18 cellular contexts compared by ENCODE assay signal in the genomic region with DNA sequence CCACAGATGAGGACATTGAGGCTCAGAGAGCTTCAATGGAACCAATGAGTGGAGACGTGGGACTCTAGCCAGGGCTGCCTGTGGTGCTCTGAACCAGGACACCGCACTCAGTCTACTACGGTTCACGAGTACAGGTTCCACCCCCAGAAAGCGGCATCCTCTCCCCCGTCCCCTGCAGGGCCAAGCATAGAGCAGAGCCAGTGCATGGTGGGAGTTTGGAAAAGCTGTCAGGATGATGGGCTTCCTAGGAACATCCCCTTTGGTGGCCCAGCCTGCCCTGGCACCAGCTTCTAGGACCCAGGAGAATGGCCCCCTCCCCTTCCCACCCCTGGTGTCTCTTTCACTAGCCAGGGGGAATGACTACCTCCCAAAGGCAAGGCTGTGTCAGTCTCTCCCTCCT. TPM values are rescaled to one million over a fixed set of nuclear protein-coding genes. Genes with fewer than 3 reads are reported as not detected.
DNase-seq lines count a peak whose midpoint lies in the region; TF ChIP-seq lines count a peak whose summit lies in the region.
"Had no signal": no experiment of that assay in that cellular context is flagged by ENCODE, and none has a peak within 500 bp of the region (broad histone marks: within the 10 kb centered on the region; RNA-seq: fewer than 3 reads in every experiment).

No MANE protein-coding gene starts in this region.

- peak overlapping the region; percentile 23 to 67 (median 28) for H3K27ac ChIP-seq in esophagus squamous epithelium
- H3K27ac ChIP-seq in thyroid gland = peak overlapping the region; percentile 78 to 91 (median 90)
- H3K27ac ChIP-seq: left ventricle myocardium inferior, SK-N-MC, suprapubic skin had no signal

- intact Hi-C loops in esophagus squamous epithelium (cut with DNase I) = no loop called here
- intact Hi-C loops in thyroid gland (cut with DNase I) = loop anchor here (10.0 kb wide), 1 partner anchor 187 kb away; a partner anchor contains a TSS

- peaks cover 13% of the 10 kb centered on the region for H3K27me3 Mint-ChIP-seq in nephron progenitor cell (ENCODE audit: low read depth, poor library complexity)
- H3K27me3 Mint-ChIP-seq: activated B cell treated with CpG ODN at 0.5 μM for 24 hours; activated CD8-positive, alpha-beta T cell treated with anti-CD3 and anti-CD28 coated beads for 36 hours; activated naive CD4-positive, alpha-beta T cell treated with anti-CD3 and anti-CD28 coated beads, Interleukin-2, amount 50 U/mL, for 24 hours had no signal

- no peak for TF ChIP-seq CTCF in esophagus squamous epithelium (IDR thresholded peaks at IDR 0.05)
- no peak for TF ChIP-seq CTCF in thyroid gland (IDR thresholded peaks at IDR 0.05)
- TF ChIP-seq CTCF in nephron progenitor cell (IDR thresholded peaks at IDR 0.05) = no peak

- H3K27me3 ChIP-seq in NT2/D1 (ENCODE audit: insufficient read depth, insufficient read length) = peaks cover 9% of the 10 kb centered on the region
- no peaks in the 10 kb centered on the region for H3K27me3 ChIP-seq in esophagus squamous epithelium
- H3K27me3 ChIP-seq in thyroid gland = no peaks in the 10 kb centered on the region
- H3K27me3 ChIP-seq: suprapubic skin had no signal

- no peaks in the 10 kb centered on the region for H3K4me1 Mint-ChIP-seq in nephron progenitor cell

- no peak overlapping the region for H3K4me3 ChIP-seq in NT2/D1 (ENCODE audit: insufficient read length, low read depth)
- no peak overlapping the region for H3K4me3 ChIP-seq in esophagus squamous epithelium
- H3K4me3 ChIP-seq in thyroid gland (replicated peaks in 1 of 3) = no peak overlapping the region
- H3K4me3 ChIP-seq: left ventricle myocardium inferior, SK-N-MC, suprapubic skin had no signal

- H3K9ac ChIP-seq in NT2/D1 (ENCODE audit: insufficient read length, low read depth) = peak overlapping the region; percentile 17

- H3K27ac Mint-ChIP-seq in nephron progenitor cell = no peak overlapping the region
- H3K27ac Mint-ChIP-seq: activated B cell treated with CpG ODN at 0.5 μM for 24 hours; activated CD8-positive, alpha-beta T cell treated with anti-CD3 and anti-CD28 coated beads for 36 hours had no signal

- peaks cover 30% of the 10 kb centered on the region for H3K36me3 ChIP-seq in NT2/D1 (ENCODE audit: insufficient read depth, insufficient read length, low read length)
- peaks cover 9 to 29% (median 11%) of the 10 kb centered on the region in 3 donors for H3K36me3 ChIP-seq in esophagus squamous epithelium
- peaks cover 0 to 1% of the 10 kb centered on the region in 2 donors for H3K36me3 ChIP-seq in thyroid gland

- no peak overlapping the region for H3K4me3 Mint-ChIP-seq in nephron progenitor cell
- H3K4me3 Mint-ChIP-seq: activated B cell treated with CpG ODN at 0.5 μM for 24 hours; activated CD8-positive, alpha-beta T cell treated with anti-CD3 and anti-CD28 coated beads for 36 hours; activated naive CD4-positive, alpha-beta T cell treated with anti-CD3 and anti-CD28 coated beads, Interleukin-2, amount 50 U/mL, for 24 hours; activated T-cell treated with anti-CD3 and anti-CD28 coated beads, Interleukin-2, amount 50 U/mL, for 4 hours had no signal

- H3K36me3 Mint-ChIP-seq in nephron progenitor cell (ENCODE audit: low read depth) = peaks cover under 1% of the 10 kb centered on the region
- H3K36me3 Mint-ChIP-seq: activated naive CD4-positive, alpha-beta T cell treated with anti-CD3 and anti-CD28 coated beads, Interleukin-2, amount 50 U/mL, for 24 hours had no signal

- DNase-seq in NT2/D1 (ENCODE audit: low read depth, low spot score) (no peak), esophagus squamous epithelium (lab: John Stamatoyannopoulos, UW) (no peak), thyroid gland (peak; percentile 36 to 37), NCI-H2196 (lab: John Stamatoyannopoulos, UW; ENCODE audit: unreplicated experiment) (no peak), nephron progenitor cell (no peak)
- DNase-seq: activated B cell treated with CpG ODN at 0.5 μM for 24 hours; activated CD8-positive, alpha-beta T cell treated with anti-CD3 and anti-CD28 coated beads for 36 hours; activated T-cell treated with anti-CD3 and anti-CD28 coated beads, Interleukin-2, amount 50 U/mL, for 4 hours; COR-L47; effector memory CD4-positive, alpha-beta T cell; left ventricle myocardium inferior; NCI-H146 had no signal

- WGBS in esophagus squamous epithelium, 2 donors = 89 to 98% methylated on average over 4 to 5 of the region's 6 CpGs
- WGBS in thyroid gland, 2 donors = 75 to 79% methylated on average over 6 of the region's 6 CpGs

- TF ChIP-seq POLR2A in esophagus squamous epithelium (IDR thresholded peaks at IDR 0.05) (no peak), thyroid gland (IDR thresholded peaks at IDR 0.05) (no peak)

- H3K4me1 ChIP-seq in NT2/D1 (ENCODE audit: insufficient read depth, insufficient read length) (peaks cover 10% of the 10 kb centered on the region), esophagus squamous epithelium (peaks cover 4 to 51% (median 16%) of the 10 kb centered on the region in 3 donors), thyroid gland (peaks cover 64 to 77% of the 10 kb centered on the region in 2 donors)

- H3K9me3 Mint-ChIP-seq in nephron progenitor cell = no peaks in the 10 kb centered on the region
- H3K9me3 Mint-ChIP-seq: activated B cell treated with CpG ODN at 0.5 μM for 24 hours; activated CD8-positive, alpha-beta T cell treated with anti-CD3 and anti-CD28 coated beads for 36 hours; activated naive CD4-positive, alpha-beta T cell treated with anti-CD3 and anti-CD28 coated beads, Interleukin-2, amount 50 U/mL, for 24 hours; activated T-cell treated with anti-CD3 and anti-CD28 coated beads, Interleukin-2, amount 50 U/mL, for 4 hours had no signal

- H3K9me3 ChIP-seq in NT2/D1 (ENCODE audit: insufficient read depth, low read length) = no peaks in the 10 kb centered on the region
- H3K9me3 ChIP-seq in esophagus squamous epithelium = no peaks in the 10 kb centered on the region
- H3K9me3 ChIP-seq in thyroid gland = no peaks in the 10 kb centered on the region
- H3K9me3 ChIP-seq: left ventricle myocardium inferior, suprapubic skin had no signal

RNA-seq across cellular contexts. Expression of a gene that starts 8.4 kb away (rescaled TPM):
- total RNA-seq in esophagus squamous epithelium (1 to 10 TPM; 1.5 to 5.1 (median 2.6) TPM), thyroid gland (10 to 100 TPM; 12.1 to 24.0 (median 18.7) TPM)

RNA-seq across cellular contexts. Expression of a gene that starts 9.1 kb away (rescaled TPM):
- total RNA-seq in esophagus squamous epithelium (10 to 100 TPM; 11.2 to 23.9 (median 18.6) TPM), thyroid gland (10 to 100 TPM; 31.4 to 79.0 (median 60.0) TPM)

RNA-seq across cellular contexts. Expression of a gene that starts 21.2 kb away (rescaled TPM):
- under 1 TPM in 1 of 4 donors, not detected in 3; 0.04 TPM for total RNA-seq in esophagus squamous epithelium
- under 1 TPM in 1 of 4 donors, not detected in 3; 0.13 TPM for total RNA-seq in thyroid gland
- total RNA-seq: activated B cell treated with CpG ODN at 0.5 μM for 24 hours; activated CD8-positive, alpha-beta T cell treated with anti-CD3 and anti-CD28 coated beads for 36 hours; activated T-cell treated with anti-CD3 and anti-CD28 coated beads, Interleukin-2, amount 50 U/mL, for 4 hours; fibroblast of lung; left ventricle myocardium inferior; MCF 10A; omental fat pad had no signal

RNA-seq across cellular contexts. Expression of a gene that starts 33.5 kb away (rescaled TPM):
- total RNA-seq in esophagus squamous epithelium = 1 to 10 TPM; 2.9 to 6.5 (median 4.5) TPM
- total RNA-seq in thyroid gland = 100 to 1,000 TPM in 1 of 4 donors, 10 to 100 TPM in 3; 36.5 to 105 (median 80.5) TPM

Comparison
In these comparisons a context has a peak if more than half of its experiments do, and no peak if none do; other contexts are left out.
1. DNase-seq: peak in thyroid gland (2 of 2); none in NT2/D1 (single experiment), esophagus squamous epithelium (single experiment), NCI-H2196 (single experiment) and nephron progenitor cell (single experiment).